Comparison of ENCODE assay signal across 10 cellular contexts in genomic region chr1:108531429-108531828, GRCh38.
DNase-seq lines count a peak whose midpoint lies in the region; ATAC-seq and TF ChIP-seq lines count a peak whose summit lies in the region.
"Had no signal": no experiment of that assay in that cellular context is flagged by ENCODE, and none has a peak within 500 bp of the region (broad histone marks: within the 10 kb centered on the region; RNA-seq: fewer than 3 reads in every experiment).

No MANE protein-coding gene starts in this region.

- TF ChIP-seq CTCF in nephron (IDR thresholded peaks at IDR 0.05; ENCODE audit: unreplicated experiment in 3 of 3): no peak

- ATAC-seq in HG03139 (IDR thresholded peaks at IDR 0.05; ENCODE audit: unreplicated experiment): no peak
- no peak for ATAC-seq in GM18909 (IDR thresholded peaks at IDR 0.05; ENCODE audit: poor library complexity, unreplicated experiment)

- no peaks in the 10 kb centered on the region for H3K9me3 Mint-ChIP-seq in nephron

- DNase-seq in DMS 273 (lab: John Stamatoyannopoulos, UW; ENCODE audit: unreplicated experiment): peak; percentile 51
- peak; percentile 63 for DNase-seq in NCI-H1694 (lab: John Stamatoyannopoulos, UW)
- peak; percentile 7 for DNase-seq in astrocyte of the hippocampus (ENCODE audit: low read depth, low spot score)
- DNase-seq in NCI-H510A (lab: John Stamatoyannopoulos, UW): no peak
- DNase-seq: NCI-H1930, NCI-H774, PC-9 had no signal

- peaks cover 28% of the 10 kb centered on the region for H3K4me1 Mint-ChIP-seq in nephron

- H3K27ac Mint-ChIP-seq in nephron: peak overlapping the region in 2 of 3 experiments; percentile 76 to 90

- no peaks in the 10 kb centered on the region for H3K36me3 Mint-ChIP-seq in nephron (ENCODE audit: low read depth)

- peaks cover 3% of the 10 kb centered on the region for H3K27me3 Mint-ChIP-seq in nephron (ENCODE audit: low read depth)

- no peak overlapping the region for H3K4me3 Mint-ChIP-seq in nephron
